In genomic region chr3:6601374-6601773, GRCh38 we compare ENCODE assay signal across 19 cellular contexts.
DNase-seq lines count a peak whose midpoint lies in the region; ATAC-seq and TF ChIP-seq lines count a peak whose summit lies in the region.
"Had no signal": no experiment of that assay in that cellular context is flagged by ENCODE, and none has a peak within 500 bp of the region (broad histone marks: within the 10 kb centered on the region; RNA-seq: fewer than 3 reads in every experiment).

No MANE protein-coding gene starts in this region.

- WGBS in spleen, 5 donors, result 66 to 80% (median 75%) methylated on average over 4 of the region's 4 CpGs

- peak; percentile 13 for DNase-seq in DMS53 (lab: John Stamatoyannopoulos, UW)
- DNase-seq in DMS53 treated with DMSO at 0.1 percent for 48 hours (lab: John Stamatoyannopoulos, UW; ENCODE audit: unreplicated experiment), result no peak
- peak; percentile 4 for DNase-seq in GM20000 (ENCODE audit: low spot score)
- DNase-seq in SW480 (ENCODE audit: low spot score), result peak; percentile 25
- no peak for DNase-seq in spleen
- DNase-seq in OCI-M2 (lab: John Stamatoyannopoulos, UW; ENCODE audit: unreplicated experiment), result no peak
- DNase-seq in mucosa of descending colon, result no peak
- DNase-seq: 8988T; CD4-positive, alpha-beta memory T cell; GF-D8; GOT3; NCI-H2029; NCI-H524; Peyer's patch; T-cell; T-helper 9 cell had no signal

- intact Hi-C loops in spleen (cut with DNase I; ENCODE audit: low total_unique reads) (no loop called here), mucosa of descending colon (cut with DNase I, micrococcal nuclease) (no loop called here)

- H3K27me3 ChIP-seq in spleen (replicated peaks in 1 of 7), result no peaks in the 10 kb centered on the region
- H3K27me3 ChIP-seq: Peyer's patch had no signal

- peak; percentile 46 for ATAC-seq in HG03442 (IDR thresholded peaks at IDR 0.05; ENCODE audit: unreplicated experiment)
- no peak for ATAC-seq in mucosa of descending colon
- ATAC-seq: Right ventricle myocardium inferior, T-cell had no signal

- no peak for TF ChIP-seq CTCF in GM20000 (IDR thresholded peaks at IDR 0.05; ENCODE audit: extremely low read depth, missing control alignments)
- TF ChIP-seq CTCF in spleen (IDR thresholded peaks at IDR 0.05 in 8 of 11, conservative IDR thresholded peaks at IDR 0.05 in 3 of 11), result no peak
- no peak for TF ChIP-seq CTCF in mucosa of descending colon (IDR thresholded peaks at IDR 0.05)

- TF ChIP-seq POLR2A in spleen (IDR thresholded peaks at IDR 0.05), result no peak

- H3K27ac ChIP-seq in spleen, result no peak overlapping the region
- H3K27ac ChIP-seq: HL-60, Peyer's patch had no signal

- H3K9me3 ChIP-seq in spleen (peaks cover 0 to 13% (median 0%) of the 10 kb centered on the region in 8 donors), mucosa of descending colon (no peaks in the 10 kb centered on the region)
- H3K9me3 ChIP-seq: Peyer's patch had no signal

- H3K4me3 ChIP-seq in spleen (no peak overlapping the region), mucosa of descending colon (no peak overlapping the region)
- H3K4me3 ChIP-seq: Peyer's patch had no signal

- H3K36me3 ChIP-seq in spleen (no peaks in the 10 kb centered on the region), mucosa of descending colon (ENCODE audit: low read depth) (no peaks in the 10 kb centered on the region)
- H3K36me3 ChIP-seq: Peyer's patch had no signal

- H3K4me1 ChIP-seq in spleen, result no peaks in the 10 kb centered on the region
- no peaks in the 10 kb centered on the region for H3K4me1 ChIP-seq in mucosa of descending colon (ENCODE audit: low read depth)
- H3K4me1 ChIP-seq: Peyer's patch had no signal

Comparison
In these comparisons a context has a peak if more than half of its experiments do, and no peak if none do; other contexts are left out.
1. DNase-seq: peak in DMS53 (single experiment), GM20000 (single experiment) and SW480 (single experiment); none in DMS53 treated with DMSO at 0.1 percent for 48 hours (single experiment), spleen (single experiment), OCI-M2 (single experiment) and mucosa of descending colon (0 of 3).